Comparison of ENCODE assay signal across 21 cellular contexts in the genomic region with DNA sequence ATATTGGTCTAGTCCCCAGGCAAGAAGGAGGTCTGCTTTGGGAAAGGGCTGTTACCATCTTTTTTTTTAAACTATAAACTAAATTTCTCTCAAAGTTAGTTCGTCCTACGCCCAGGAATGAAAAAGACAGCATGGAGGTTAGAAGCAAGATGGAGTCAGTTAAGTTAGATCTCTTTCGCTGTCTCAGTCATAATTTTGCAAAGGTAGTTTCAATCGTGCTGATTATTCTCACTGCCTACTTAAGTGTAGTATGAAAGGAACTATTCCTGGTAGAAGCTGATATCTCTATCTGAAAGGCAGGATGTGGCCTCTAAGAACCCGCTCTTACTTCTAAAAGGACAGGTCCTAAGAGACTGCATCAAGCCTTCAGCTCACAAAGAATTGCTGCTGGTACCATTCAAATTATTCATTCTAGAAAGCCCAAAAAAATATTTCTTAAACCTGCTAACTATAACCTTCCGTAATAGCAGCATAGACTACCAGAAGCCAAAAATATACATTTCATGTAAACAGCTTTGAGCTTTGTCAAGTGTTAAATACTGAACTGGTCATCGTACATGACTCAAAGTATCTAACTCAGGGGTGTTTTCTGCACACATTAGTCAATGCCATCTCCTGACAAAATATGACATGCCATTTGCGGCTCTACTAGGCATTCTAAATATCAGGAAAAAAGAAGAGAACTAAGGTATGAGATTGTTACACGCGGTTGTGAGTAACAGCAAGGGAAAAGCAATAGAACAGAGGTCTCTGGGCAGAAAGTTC.
DNase-seq lines count a peak whose midpoint lies in the region; ATAC-seq and TF ChIP-seq lines count a peak whose summit lies in the region.
"Had no signal": no experiment of that assay in that cellular context is flagged by ENCODE, and none has a peak within 500 bp of the region (broad histone marks: within the 10 kb centered on the region; RNA-seq: fewer than 3 reads in every experiment).

No MANE protein-coding gene starts in this region.

- CTCF ChIA-PET in activated CD4-positive, alpha-beta memory T cell treated with anti-CD3 and anti-CD28 coated beads for 36 hours (lab: Charles Lee), result interaction anchor here (1.4 to 9.8 kb wide), 7 partner anchors 77 to 254 kb away, joined by 5 to 156 read pairs (median 30); a partner anchor contains a TSS

- no peak for DNase-seq in activated T-cell treated with anti-CD3 and anti-CD28 coated beads, Interleukin-2, amount 50 U/mL, for 24 hours
- DNase-seq in activated T-cell treated with anti-CD3 and anti-CD28 coated beads, Interleukin-2, amount 50 U/mL, for 1 hour, result no peak
- no peak for DNase-seq in activated CD4-positive, alpha-beta memory T cell treated with anti-CD3 and anti-CD28 coated beads for 36 hours
- no peak for DNase-seq in mucosa of descending colon
- DNase-seq in effector CD8-positive, alpha-beta T cell (lab: John Stamatoyannopoulos, UW), result no peak
- no peak for DNase-seq in DMS153 treated with DMSO at 0.1 percent for 48 hours (lab: John Stamatoyannopoulos, UW; ENCODE audit: unreplicated experiment)
- DNase-seq: amniotic stem cell; cerebellar nuclear complex; DMS 273 treated with DMSO at 0.1 percent for 48 hours; effector memory CD4-positive, alpha-beta T cell; mesendoderm; NCI-H1417 treated with DMSO at 0.1 percent for 48 hours; NCI-H2171; NCI-H69; SHP77; stimulated activated CD4-positive, alpha-beta T cell treated with anti-CD3 and anti-CD28 coated beads, Interleukin-4, amount 100 ng/mL, for 1 hour had no signal

- no peaks in the 10 kb centered on the region for H3K27me3 Mint-ChIP-seq in activated T-cell treated with anti-CD3 and anti-CD28 coated beads, Interleukin-2, amount 50 U/mL, for 24 hours
- no peaks in the 10 kb centered on the region for H3K27me3 Mint-ChIP-seq in activated CD4-positive, alpha-beta memory T cell treated with anti-CD3 and anti-CD28 coated beads for 36 hours

- H3K9me3 ChIP-seq in mucosa of descending colon, result no peaks in the 10 kb centered on the region
- H3K9me3 ChIP-seq: BLaER1 had no signal

- no peak overlapping the region for H3K4me3 ChIP-seq in mucosa of descending colon
- H3K4me3 ChIP-seq: BLaER1, smooth muscle cell had no signal

- ATAC-seq in GM18868 (IDR thresholded peaks at IDR 0.05; ENCODE audit: unreplicated experiment) (peak; percentile 51), mucosa of descending colon (peak; percentile 37), GM18517 (IDR thresholded peaks at IDR 0.05; ENCODE audit: unreplicated experiment) (no peak)

- H3K4me1 ChIP-seq in mucosa of descending colon (ENCODE audit: low read depth), result no peaks in the 10 kb centered on the region

- no peaks in the 10 kb centered on the region for H3K36me3 Mint-ChIP-seq in activated T-cell treated with anti-CD3 and anti-CD28 coated beads, Interleukin-2, amount 50 U/mL, for 24 hours (ENCODE audit: low read depth)
- no peaks in the 10 kb centered on the region for H3K36me3 Mint-ChIP-seq in activated CD4-positive, alpha-beta memory T cell treated with anti-CD3 and anti-CD28 coated beads for 36 hours

- H3K36me3 ChIP-seq in mucosa of descending colon (ENCODE audit: low read depth), result no peaks in the 10 kb centered on the region
- H3K36me3 ChIP-seq: BLaER1 had no signal

- no peak overlapping the region for H3K4me3 Mint-ChIP-seq in activated T-cell treated with anti-CD3 and anti-CD28 coated beads, Interleukin-2, amount 50 U/mL, for 24 hours
- no peak overlapping the region for H3K4me3 Mint-ChIP-seq in activated CD4-positive, alpha-beta memory T cell treated with anti-CD3 and anti-CD28 coated beads for 36 hours
- H3K4me3 Mint-ChIP-seq: neural crest cell had no signal

- H3K27ac Mint-ChIP-seq in activated T-cell treated with anti-CD3 and anti-CD28 coated beads, Interleukin-2, amount 50 U/mL, for 24 hours, result peak overlapping the region; percentile 59
- peak overlapping the region; percentile 53 for H3K27ac Mint-ChIP-seq in activated CD4-positive, alpha-beta memory T cell treated with anti-CD3 and anti-CD28 coated beads for 36 hours

- intact Hi-C loops in activated CD4-positive, alpha-beta memory T cell treated with anti-CD3 and anti-CD28 coated beads for 36 hours (cut with micrococcal nuclease), result loop anchor here (1.0 to 10.0 kb wide), 6 partner anchors 38 to 236 kb away; no protein-coding TSS in a partner anchor
- intact Hi-C loops in mucosa of descending colon (cut with DNase I, micrococcal nuclease), result loop anchor here in 1 of 2 donors (10.0 kb wide), 1 partner anchor 238 kb away; a partner anchor contains a TSS

- H3K4me1 Mint-ChIP-seq in activated T-cell treated with anti-CD3 and anti-CD28 coated beads, Interleukin-2, amount 50 U/mL, for 24 hours (ENCODE audit: low read depth), result peaks cover 57% of the 10 kb centered on the region
- H3K4me1 Mint-ChIP-seq in activated CD4-positive, alpha-beta memory T cell treated with anti-CD3 and anti-CD28 coated beads for 36 hours (ENCODE audit: low read depth), result peaks cover 64% of the 10 kb centered on the region
- H3K4me1 Mint-ChIP-seq: neural crest cell had no signal

- TF ChIP-seq CTCF in mucosa of descending colon (IDR thresholded peaks at IDR 0.05), result no peak

- POLR2A ChIA-PET in activated CD4-positive, alpha-beta memory T cell treated with anti-CD3 and anti-CD28 coated beads for 36 hours (lab: Charles Lee), result interaction anchor here (0.6 to 1.7 kb wide), 4 partner anchors 60 to 248 kb away, joined by 3 to 8 read pairs (median 3); a partner anchor contains a TSS

- no peaks in the 10 kb centered on the region for H3K9me3 Mint-ChIP-seq in activated T-cell treated with anti-CD3 and anti-CD28 coated beads, Interleukin-2, amount 50 U/mL, for 24 hours
- no peaks in the 10 kb centered on the region for H3K9me3 Mint-ChIP-seq in activated CD4-positive, alpha-beta memory T cell treated with anti-CD3 and anti-CD28 coated beads for 36 hours
- H3K9me3 Mint-ChIP-seq: neural crest cell had no signal
